ENCODE assay signal across 33 cellular contexts in genomic region chr9:133666387-133666786, GRCh38. TPM values are rescaled to one million over a fixed set of nuclear protein-coding genes. Genes with fewer than 3 reads are reported as not detected.
"Had no signal": no experiment of that assay in that cellular context is flagged by ENCODE, and none has a peak within 500 bp of the region (broad histone marks: within the 10 kb centered on the region; RNA-seq: fewer than 3 reads in every experiment).

No MANE protein-coding gene starts in this region.

- H3K36me3 ChIP-seq: colonic mucosa, esophagus squamous epithelium, gastrocnemius medialis, heart right ventricle, left lung, lower lobe of right lung had no signal

- H3K4me1 ChIP-seq: colonic mucosa, esophagus squamous epithelium, gastrocnemius medialis, left lung, lower lobe of right lung had no signal

- ATAC-seq: effector memory CD8-positive, alpha-beta T cell; esophagus mucosa; gastrocnemius medialis; left cardiac atrium; left lung; left ventricle myocardium superior; lower lobe of right lung; naive thymus-derived CD4-positive, alpha-beta T cell had no signal

- H3K27ac ChIP-seq: colonic mucosa, epithelial cell of prostate, esophagus squamous epithelium, gastrocnemius medialis, heart right ventricle, left lung, lower lobe of right lung had no signal

- FAIRE-seq: endometrium, islet of Langerhans, keratinocyte had no signal

- H3K9me3 ChIP-seq: colonic mucosa, esophagus squamous epithelium, gastrocnemius medialis, heart right ventricle, left lung, lower lobe of right lung had no signal

- H3K4me3 ChIP-seq: colonic mucosa, esophagus squamous epithelium, gastrocnemius medialis, heart right ventricle, left lung, lower lobe of right lung had no signal

- H3K27me3 ChIP-seq: colonic mucosa, left lung had no signal

- DNase-seq: colonic mucosa; cortex of kidney; effector CD8-positive, alpha-beta T cell; effector memory CD8-positive, alpha-beta T cell; endodermal cell; erythroblast; esophagus squamous epithelium; foreskin fibroblast; foreskin melanocyte; gastrocnemius medialis; glutamatergic neuron; head of caudate nucleus; heart right ventricle; hippocampal formation; left cardiac atrium; left lung; left ventricle myocardium superior; lower lobe of right lung; mesenchymal stem cell; naive thymus-derived CD4-positive, alpha-beta T cell had no signal

RNA-seq across cellular contexts. Expression of gene DBH, which starts 30.2 kb away (rescaled TPM):
- total RNA-seq: colonic mucosa, dermis microvascular lymphatic vessel endothelial cell, endodermal cell, esophagus mucosa, esophagus squamous epithelium, gastrocnemius medialis, glomerular endothelial cell, kidney epithelial cell, left cardiac atrium, left ventricle myocardium superior, lower lobe of right lung, lung microvascular endothelial cell, mesenteric fat pad, mesothelial cell of epicardium had no signal
- polyA plus RNA-seq: keratinocyte had no signal

RNA-seq across cellular contexts. Expression of gene FAM163B, which starts 57.2 kb away (rescaled TPM):
- total RNA-seq: dermis microvascular lymphatic vessel endothelial cell; endodermal cell; esophagus mucosa; esophagus squamous epithelium; gastrocnemius medialis; glomerular endothelial cell; heart right ventricle; kidney epithelial cell; left ventricle myocardium superior; lower leg skin; lower lobe of right lung; lung microvascular endothelial cell; mesenteric fat pad; mononuclear cell; naive thymus-derived CD4-positive, alpha-beta T cell had no signal
- polyA plus RNA-seq: keratinocyte; naive thymus-derived CD4-positive, alpha-beta T cell had no signal
